ENCODE assay signal across 8 cellular contexts in the genomic region with DNA sequence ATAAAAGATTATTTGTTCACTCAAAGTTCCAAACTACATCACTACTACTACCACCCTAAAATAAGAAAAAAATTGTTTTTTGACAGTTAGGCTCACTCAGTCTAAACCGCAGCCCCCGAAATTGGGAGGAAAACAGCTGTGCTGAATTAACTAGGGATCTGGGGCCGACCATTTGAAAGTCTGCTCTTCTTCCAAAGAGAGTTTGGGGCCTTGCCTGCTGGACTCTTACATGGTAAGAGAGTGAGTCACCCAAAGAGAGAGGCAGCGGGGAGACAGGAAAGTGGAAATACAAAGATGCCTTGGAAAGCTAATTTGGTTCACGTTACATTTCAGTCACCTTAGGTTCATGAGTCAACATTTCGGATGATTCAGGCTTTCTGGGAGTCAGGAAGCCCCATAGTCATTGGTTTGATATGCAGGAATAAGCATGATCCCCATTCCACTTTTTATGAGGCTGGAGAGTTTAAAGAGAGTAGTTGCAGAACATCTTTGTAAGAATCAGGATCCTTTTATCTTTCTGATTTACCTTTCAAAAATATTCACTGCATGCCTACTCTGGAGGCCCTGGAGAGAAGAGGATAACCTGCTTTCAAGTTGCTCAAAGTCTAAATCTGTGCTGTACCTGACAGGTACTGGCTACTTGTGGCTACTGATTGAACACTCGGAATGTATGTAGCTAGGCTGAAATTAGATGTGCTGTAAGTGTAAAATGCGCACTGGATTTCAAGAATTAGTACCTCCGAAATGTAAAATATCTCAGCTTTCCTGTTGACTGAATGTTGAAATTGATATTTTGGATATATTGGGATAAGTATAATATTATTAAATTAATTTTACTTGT. TPM values are rescaled to one million over a fixed set of nuclear protein-coding genes. Genes with fewer than 3 reads are reported as not detected.
DNase-seq lines count a peak whose midpoint lies in the region; ATAC-seq, FAIRE-seq and TF ChIP-seq lines count a peak whose summit lies in the region.

No MANE protein-coding gene starts in this region.

- H3K36me3 Mint-ChIP-seq in IgD-negative memory B cell = peaks cover 2% of the 10 kb centered on the region
- H3K36me3 Mint-ChIP-seq in T-helper 2 cell treated with Interferon-gamma antibody and Interleukin-4, amounts not matched to agents 5 μg/mL and 100 μg/mL, for 36 hours (ENCODE audit: low read depth) = peaks cover 15% of the 10 kb centered on the region

- no peaks in the 10 kb centered on the region for H3K27me3 ChIP-seq in colonic mucosa

- no peaks in the 10 kb centered on the region for H3K27me3 Mint-ChIP-seq in IgD-negative memory B cell
- H3K27me3 Mint-ChIP-seq in T-helper 2 cell treated with Interferon-gamma antibody and Interleukin-4, amounts not matched to agents 5 μg/mL and 100 μg/mL, for 36 hours (ENCODE audit: low read depth) = no peaks in the 10 kb centered on the region

- peak overlapping the region; percentile 96 to 100 (median 100) for H3K4me3 Mint-ChIP-seq in IgD-negative memory B cell
- peak overlapping the region; percentile 100 for H3K4me3 Mint-ChIP-seq in T-helper 2 cell treated with Interferon-gamma antibody and Interleukin-4, amounts not matched to agents 5 μg/mL and 100 μg/mL, for 36 hours

- H3K27ac ChIP-seq in colonic mucosa = peak overlapping the region; percentile 100
- H3K27ac ChIP-seq in kidney (ENCODE audit: low read depth in 2 of 2, low read length in 2 of 2) = peak overlapping the region; percentile 96 to 99

- intact Hi-C loops in colonic mucosa (cut with DNase I) (no loop called here), kidney (cut with DNase I) (no loop called here)

- H3K9me3 Mint-ChIP-seq in IgD-negative memory B cell = no peaks in the 10 kb centered on the region
- H3K9me3 Mint-ChIP-seq in T-helper 2 cell treated with Interferon-gamma antibody and Interleukin-4, amounts not matched to agents 5 μg/mL and 100 μg/mL, for 36 hours = no peaks in the 10 kb centered on the region

- H3K4me3 ChIP-seq in colonic mucosa = peak overlapping the region; percentile 92
- H3K4me3 ChIP-seq in kidney (ENCODE audit: low read length in 2 of 2) = peak overlapping the region; percentile 76 to 97

- H3K36me3 ChIP-seq in colonic mucosa (no peaks in the 10 kb centered on the region), kidney (ENCODE audit: control insufficient read depth in 1 of 2, insufficient read depth in 2 of 2, low read length in 2 of 2) (no peaks in the 10 kb centered on the region)

- peaks cover 52 to 54% (median 54%) of the 10 kb centered on the region in 3 donors for H3K4me1 Mint-ChIP-seq in IgD-negative memory B cell
- H3K4me1 Mint-ChIP-seq in T-helper 2 cell treated with Interferon-gamma antibody and Interleukin-4, amounts not matched to agents 5 μg/mL and 100 μg/mL, for 36 hours (ENCODE audit: low read depth) = peaks cover 48% of the 10 kb centered on the region

- TF ChIP-seq CTCF in colonic mucosa (IDR thresholded peaks at IDR 0.05) = no peak
- no peak for TF ChIP-seq CTCF in kidney (IDR thresholded peaks at IDR 0.05; ENCODE audit: borderline replicate concordance, extremely low read depth, insufficient read depth)

- DNase-seq in DMS153 treated with DMSO at 0.1 percent for 48 hours (lab: John Stamatoyannopoulos, UW; ENCODE audit: unreplicated experiment) = peak; percentile 43
- peak; percentile 48 for DNase-seq in T-helper 2 cell treated with Interferon-gamma antibody and Interleukin-4, amounts not matched to agents 5 μg/mL and 100 μg/mL, for 36 hours (ENCODE audit: low spot score)
- DNase-seq in colonic mucosa = peak; percentile 63
- DNase-seq in kidney = no peak
- DNase-seq in stimulated activated CD4-positive, alpha-beta T cell treated with anti-CD3 and anti-CD28 coated beads, Interleukin-15, amount 100 ng/mL, for 24 hours = peak; percentile 51
- DNase-seq in retina = no peak

- H3K4me1 ChIP-seq in colonic mucosa (no peaks in the 10 kb centered on the region), kidney (ENCODE audit: control insufficient read depth in 1 of 2, insufficient read depth in 1 of 2, low read depth in 1 of 2, low read length in 2 of 2) (peaks cover 11 to 15% of the 10 kb centered on the region in 2 donors)

- H3K9me3 ChIP-seq in colonic mucosa = no peaks in the 10 kb centered on the region
- H3K9me3 ChIP-seq in kidney (ENCODE audit: control insufficient read depth in 1 of 2, low read length in 2 of 2) = no peaks in the 10 kb centered on the region

- H3K9ac ChIP-seq in colonic mucosa (ENCODE audit: low read depth in 2 of 2, low read length in 2 of 2) (peak overlapping the region; percentile 64 to 96), kidney (ENCODE audit: low read length in 2 of 2) (peak overlapping the region; percentile 15 to 97)

- ATAC-seq in HG03196 (IDR thresholded peaks at IDR 0.05; ENCODE audit: unreplicated experiment) = no peak

- H3K27ac Mint-ChIP-seq in IgD-negative memory B cell = peak overlapping the region; percentile 88 to 100 (median 99)
- H3K27ac Mint-ChIP-seq in T-helper 2 cell treated with Interferon-gamma antibody and Interleukin-4, amounts not matched to agents 5 μg/mL and 100 μg/mL, for 36 hours = peak overlapping the region; percentile 100

- FAIRE-seq in kidney (lab: Jason Lieb, UNC) = peak; percentile 66

RNA-seq across cellular contexts. Expression of gene RTN4, which starts 1.0 kb away (rescaled TPM):
- polyA plus RNA-seq in IgD-negative memory B cell (50.9 TPM), kidney (ENCODE audit: insufficient read depth, low read depth, low replicate concordance) (329 TPM)
- total RNA-seq in colonic mucosa (100 to 1,000 TPM; 199 to 280 TPM), kidney (296 TPM)

Comparison
In these comparisons a context has a peak if more than half of its experiments do, and no peak if none do; other contexts are left out.
1. DNase-seq: peak in DMS153 treated with DMSO at 0.1 percent for 48 hours (single experiment), T-helper 2 cell treated with Interferon-gamma antibody and Interleukin-4, amounts not matched to agents 5 μg/mL and 100 μg/mL, for 36 hours (single experiment), colonic mucosa (single experiment) and stimulated activated CD4-positive, alpha-beta T cell treated with anti-CD3 and anti-CD28 coated beads, Interleukin-15, amount 100 ng/mL, for 24 hours (single experiment); none in kidney (single experiment) and retina (single experiment).